Comparison of ENCODE assay signal across 13 cellular contexts in genomic region chr6:167020211-167020610, GRCh38. TPM values are rescaled to one million over a fixed set of nuclear protein-coding genes. Genes with fewer than 3 reads are reported as not detected.
DNase-seq lines count a peak whose midpoint lies in the region; ATAC-seq and TF ChIP-seq lines count a peak whose summit lies in the region.
"Had no signal": no experiment of that assay in that cellular context is flagged by ENCODE, and none has a peak within 500 bp of the region (broad histone marks: within the 10 kb centered on the region; RNA-seq: fewer than 3 reads in every experiment).

No MANE protein-coding gene starts in this region.

- no peak for DNase-seq in activated T-cell treated with anti-CD3 and anti-CD28 coated beads, Interleukin-2, amount 50 U/mL, for 4 hours
- no peak for DNase-seq in activated T-cell treated with anti-CD3 and anti-CD28 coated beads, Interleukin-2, amount 50 U/mL, for 72 hours
- no peak for DNase-seq in MV-4-11 (lab: John Stamatoyannopoulos, UW)
- DNase-seq in SW480 (ENCODE audit: low spot score): no peak
- DNase-seq in chondrocyte (ENCODE audit: low spot score): no peak
- DNase-seq: activated T-cell treated with anti-CD3 and anti-CD28 coated beads, Interleukin-2, amount 50 U/mL, for 24 hours; erythroblast; NCI-H524 treated with DMSO at 0.1 percent for 48 hours; SHP77 treated with DMSO at 0.1 percent for 48 hours; stimulated activated CD4-positive, alpha-beta T cell treated with anti-CD3 and anti-CD28 coated beads, Interleukin-4, amount 100 ng/mL, for 4 hours had no signal

- TF ChIP-seq CTCF in chondrocyte (IDR thresholded peaks at IDR 0.05): no peak

- no peak for ATAC-seq in activated T-cell treated with anti-CD3 and anti-CD28 coated beads, Interleukin-2, amount 50 U/mL, for 4 hours
- no peak for ATAC-seq in activated T-cell treated with anti-CD3 and anti-CD28 coated beads, Interleukin-2, amount 50 U/mL, for 72 hours (replicated peaks in 1 of 2)
- ATAC-seq in GM21619 (IDR thresholded peaks at IDR 0.05; ENCODE audit: unreplicated experiment): peak; percentile 98
- ATAC-seq in HG03159 (IDR thresholded peaks at IDR 0.05; ENCODE audit: unreplicated experiment): peak; percentile 83
- peak; percentile 69 for ATAC-seq in stimulated activated memory B cell treated with anti-CD40 and anti-IgM and Interleukin-4, amounts not matched to agents 10 μg/mL and 1 μg/mL and 100 μg/mL, for 72 hours

- peaks cover 2% of the 10 kb centered on the region for H3K4me1 Mint-ChIP-seq in activated T-cell treated with anti-CD3 and anti-CD28 coated beads, Interleukin-2, amount 50 U/mL, for 4 hours (ENCODE audit: low read depth)
- no peaks in the 10 kb centered on the region for H3K4me1 Mint-ChIP-seq in activated T-cell treated with anti-CD3 and anti-CD28 coated beads, Interleukin-2, amount 50 U/mL, for 72 hours (ENCODE audit: low read depth)
- H3K4me1 Mint-ChIP-seq in stimulated activated memory B cell treated with anti-CD40 and anti-IgM and Interleukin-4, amounts not matched to agents 10 μg/mL and 1 μg/mL and 100 μg/mL, for 72 hours: no peaks in the 10 kb centered on the region
- H3K4me1 Mint-ChIP-seq in chondrocyte (ENCODE audit: low read depth): no peaks in the 10 kb centered on the region

- H3K36me3 Mint-ChIP-seq in activated T-cell treated with anti-CD3 and anti-CD28 coated beads, Interleukin-2, amount 50 U/mL, for 4 hours (ENCODE audit: insufficient read depth): peaks cover 8% of the 10 kb centered on the region
- H3K36me3 Mint-ChIP-seq in activated T-cell treated with anti-CD3 and anti-CD28 coated beads, Interleukin-2, amount 50 U/mL, for 72 hours (ENCODE audit: insufficient read depth in 2 of 2): peaks cover 0 to 7% of the 10 kb centered on the region in 2 donors
- peaks cover 5% of the 10 kb centered on the region for H3K36me3 Mint-ChIP-seq in stimulated activated memory B cell treated with anti-CD40 and anti-IgM and Interleukin-4, amounts not matched to agents 10 μg/mL and 1 μg/mL and 100 μg/mL, for 72 hours
- H3K36me3 Mint-ChIP-seq in chondrocyte (ENCODE audit: low read depth): peaks cover 8% of the 10 kb centered on the region

- no peaks in the 10 kb centered on the region for H3K27me3 Mint-ChIP-seq in activated T-cell treated with anti-CD3 and anti-CD28 coated beads, Interleukin-2, amount 50 U/mL, for 4 hours (ENCODE audit: low read depth)
- H3K27me3 Mint-ChIP-seq in activated T-cell treated with anti-CD3 and anti-CD28 coated beads, Interleukin-2, amount 50 U/mL, for 72 hours (ENCODE audit: low read depth): no peaks in the 10 kb centered on the region
- H3K27me3 Mint-ChIP-seq in stimulated activated memory B cell treated with anti-CD40 and anti-IgM and Interleukin-4, amounts not matched to agents 10 μg/mL and 1 μg/mL and 100 μg/mL, for 72 hours: no peaks in the 10 kb centered on the region
- no peaks in the 10 kb centered on the region for H3K27me3 Mint-ChIP-seq in chondrocyte (ENCODE audit: low read depth)
- H3K27me3 Mint-ChIP-seq: activated T-cell treated with anti-CD3 and anti-CD28 coated beads, Interleukin-2, amount 50 U/mL, for 24 hours had no signal

- H3K4me3 Mint-ChIP-seq in activated T-cell treated with anti-CD3 and anti-CD28 coated beads, Interleukin-2, amount 50 U/mL, for 4 hours: peak overlapping the region; percentile 42
- peak overlapping the region in 1 of 2 donors; percentile 36 for H3K4me3 Mint-ChIP-seq in activated T-cell treated with anti-CD3 and anti-CD28 coated beads, Interleukin-2, amount 50 U/mL, for 72 hours
- H3K4me3 Mint-ChIP-seq in stimulated activated memory B cell treated with anti-CD40 and anti-IgM and Interleukin-4, amounts not matched to agents 10 μg/mL and 1 μg/mL and 100 μg/mL, for 72 hours: peak overlapping the region; percentile 68
- no peak overlapping the region for H3K4me3 Mint-ChIP-seq in chondrocyte (ENCODE audit: unreplicated experiment)
- H3K4me3 Mint-ChIP-seq: activated T-cell treated with anti-CD3 and anti-CD28 coated beads, Interleukin-2, amount 50 U/mL, for 24 hours had no signal

- no peaks in the 10 kb centered on the region for H3K9me3 Mint-ChIP-seq in activated T-cell treated with anti-CD3 and anti-CD28 coated beads, Interleukin-2, amount 50 U/mL, for 4 hours
- no peaks in the 10 kb centered on the region for H3K9me3 Mint-ChIP-seq in activated T-cell treated with anti-CD3 and anti-CD28 coated beads, Interleukin-2, amount 50 U/mL, for 72 hours
- no peaks in the 10 kb centered on the region for H3K9me3 Mint-ChIP-seq in stimulated activated memory B cell treated with anti-CD40 and anti-IgM and Interleukin-4, amounts not matched to agents 10 μg/mL and 1 μg/mL and 100 μg/mL, for 72 hours
- H3K9me3 Mint-ChIP-seq in chondrocyte (ENCODE audit: low read depth): no peaks in the 10 kb centered on the region
- H3K9me3 Mint-ChIP-seq: activated T-cell treated with anti-CD3 and anti-CD28 coated beads, Interleukin-2, amount 50 U/mL, for 24 hours had no signal

- H3K27ac Mint-ChIP-seq in activated T-cell treated with anti-CD3 and anti-CD28 coated beads, Interleukin-2, amount 50 U/mL, for 72 hours: no peak overlapping the region
- H3K27ac Mint-ChIP-seq in stimulated activated memory B cell treated with anti-CD40 and anti-IgM and Interleukin-4, amounts not matched to agents 10 μg/mL and 1 μg/mL and 100 μg/mL, for 72 hours: peak overlapping the region; percentile 78
- no peak overlapping the region for H3K27ac Mint-ChIP-seq in chondrocyte (ENCODE audit: unreplicated experiment)
- H3K27ac Mint-ChIP-seq: activated T-cell treated with anti-CD3 and anti-CD28 coated beads, Interleukin-2, amount 50 U/mL, for 24 hours had no signal

RNA-seq across cellular contexts. Expression of gene CEP43, which starts 21.0 kb away (rescaled TPM):
- total RNA-seq in activated T-cell treated with anti-CD3 and anti-CD28 coated beads, Interleukin-2, amount 50 U/mL, for 4 hours: 10 to 100 TPM; 19.5 to 20.2 (median 19.5) TPM
- total RNA-seq in activated T-cell treated with anti-CD3 and anti-CD28 coated beads, Interleukin-2, amount 50 U/mL, for 72 hours: 10 to 100 TPM; 17.9 to 20.7 TPM
- total RNA-seq in chondrocyte: 11.7 to 15.4 TPM (median 11.7 TPM) in 3 replicates

Comparison
In these comparisons a context has a peak if more than half of its experiments do, and no peak if none do; other contexts are left out.
1. ATAC-seq: peak in GM21619 (single experiment), HG03159 (single experiment) and stimulated activated memory B cell treated with anti-CD40 and anti-IgM and Interleukin-4, amounts not matched to agents 10 μg/mL and 1 μg/mL and 100 μg/mL, for 72 hours (single experiment); none in activated T-cell treated with anti-CD3 and anti-CD28 coated beads, Interleukin-2, amount 50 U/mL, for 4 hours (0 of 2) and activated T-cell treated with anti-CD3 and anti-CD28 coated beads, Interleukin-2, amount 50 U/mL, for 72 hours (0 of 2).